21 cellular contexts compared by ENCODE assay signal in genomic region chr3:192260611-192261010, GRCh38.
A peak's percentile ranks its signal among the peaks of the same experiment; 100 is the strongest.
DNase-seq lines count a peak whose midpoint lies in the region; ATAC-seq and TF ChIP-seq lines count a peak whose summit lies in the region.
"Had no signal": no experiment of that assay in that cellular context is flagged by ENCODE, and none has a peak within 500 bp of the region (broad histone marks: within the 10 kb centered on the region; RNA-seq: fewer than 3 reads in every experiment).

No MANE protein-coding gene starts in this region.

- H3K9me3 ChIP-seq in MM.1S (replicated peaks; ENCODE audit: insufficient read depth, low read length): no peaks in the 10 kb centered on the region
- no peaks in the 10 kb centered on the region for H3K9me3 ChIP-seq in ovary
- H3K9me3 ChIP-seq: SJSA1 had no signal

- TF ChIP-seq CTCF in MM.1S (IDR thresholded peaks at IDR 0.05; ENCODE audit: low read length): no peak
- TF ChIP-seq CTCF in epithelial cell of proximal tubule (conservative IDR thresholded peaks at IDR 0.05; ENCODE audit: low read depth, low read length): no peak
- no peak for TF ChIP-seq CTCF in ovary (IDR thresholded peaks at IDR 0.05)

- H3K4ac ChIP-seq in mesendoderm (ENCODE audit: low read depth, low read length): no peak overlapping the region

- no peak overlapping the region for H2BK5ac ChIP-seq in mesendoderm (ENCODE audit: low read length)

- H3K27ac ChIP-seq in MM.1S (ENCODE audit: low read length) (peak overlapping the region; percentile 57; the same call in 1 of the 2 replicates), mesendoderm (ENCODE audit: low read depth, low read length) (no peak overlapping the region), ovary (no peak overlapping the region)
- H3K27ac ChIP-seq: GM23248, SJSA1 had no signal

- no CpG with 5 or more reads among the region's 1 CpG for WGBS in mesendoderm (ENCODE audit: extremely low coverage, insufficient coverage, low lambda C conversion rate)
- 90 to 94% (median 92%) methylated on average over 1 of the region's 1 CpG for WGBS in ovary, 3 donors

- H2AFZ ChIP-seq in MM.1S (ENCODE audit: low read length): peak overlapping the region; percentile 33
- H2AFZ ChIP-seq: GM23248 had no signal

- H3F3A ChIP-seq in MM.1S (ENCODE audit: insufficient read depth, low read length): peaks cover 5% of the 10 kb centered on the region; the same call in 1 of the 2 replicates

- H3K79me2 ChIP-seq in MM.1S (ENCODE audit: low read length) (no peaks in the 10 kb centered on the region), mesendoderm (ENCODE audit: control insufficient read depth, insufficient read depth, low read length) (no peaks in the 10 kb centered on the region)

- H3K4me2 ChIP-seq in MM.1S (ENCODE audit: low read depth, low read length) (peak overlapping the region; percentile 42; the same call in 1 of the 2 replicates), mesendoderm (ENCODE audit: low read length) (no peak overlapping the region)

- intact Hi-C loops in left colon (cut with DNase I, micrococcal nuclease): no loop called here
- intact Hi-C loops in ovary (cut with DNase I): no loop called here

- no peak overlapping the region for H3K23ac ChIP-seq in mesendoderm (ENCODE audit: low read length)

- H3K9ac ChIP-seq in MM.1S (ENCODE audit: low read length) (no peak overlapping the region), mesendoderm (ENCODE audit: low read length) (no peak overlapping the region)
- H3K9ac ChIP-seq: GM23248 had no signal

- H3K4me3 ChIP-seq in MM.1S (ENCODE audit: low read length) (no peak overlapping the region), epithelial cell of proximal tubule (ENCODE audit: low read depth, low read length) (no peak overlapping the region), mesendoderm (ENCODE audit: low read length) (no peak overlapping the region), ovary (no peak overlapping the region)
- H3K4me3 ChIP-seq: GM23248, SJSA1 had no signal

- no peak overlapping the region for H2BK120ac ChIP-seq in mesendoderm (ENCODE audit: low read depth, low read length)

- no peak overlapping the region for H2BK15ac ChIP-seq in mesendoderm (replicated peaks; ENCODE audit: low read depth)

- H3K9me2 ChIP-seq in MM.1S (replicated peaks; ENCODE audit: insufficient read depth, low read length): no peaks in the 10 kb centered on the region

- H4K5ac ChIP-seq in mesendoderm (ENCODE audit: low read length): no peak overlapping the region

- no peak overlapping the region for H4K8ac ChIP-seq in mesendoderm (ENCODE audit: low read depth, low read length)

- peaks cover 16% of the 10 kb centered on the region for H3K4me1 ChIP-seq in MM.1S (ENCODE audit: low read length)
- no peaks in the 10 kb centered on the region for H3K4me1 ChIP-seq in mesendoderm (ENCODE audit: control insufficient read depth, low read depth, low read length)
- no peaks in the 10 kb centered on the region for H3K4me1 ChIP-seq in ovary (ENCODE audit: insufficient read depth)
- H3K4me1 ChIP-seq: SJSA1 had no signal

- H3K36me3 ChIP-seq in MM.1S (replicated peaks; ENCODE audit: insufficient read depth, low read length) (no peaks in the 10 kb centered on the region), mesendoderm (ENCODE audit: control insufficient read depth, insufficient read depth, low read length) (no peaks in the 10 kb centered on the region), ovary (no peaks in the 10 kb centered on the region)
- H3K36me3 ChIP-seq: SJSA1 had no signal

- TF ChIP-seq EP300 in ovary (IDR thresholded peaks at IDR 0.05): no peak

- H4K20me1 ChIP-seq in MM.1S (ENCODE audit: insufficient read depth, low read length): no peaks in the 10 kb centered on the region

- H3K18ac ChIP-seq in mesendoderm (ENCODE audit: low read length): peak overlapping the region; percentile 1

- no peaks in the 10 kb centered on the region for H3K79me1 ChIP-seq in mesendoderm (ENCODE audit: low read length)

- ATAC-seq in left colon (no peak), HG03460 (IDR thresholded peaks at IDR 0.05; ENCODE audit: unreplicated experiment) (no peak)
- ATAC-seq: PC-3, Right ventricle myocardium inferior had no signal

- no peaks in the 10 kb centered on the region for H3K27me3 ChIP-seq in MM.1S (replicated peaks; ENCODE audit: insufficient read depth, low read length)
- H3K27me3 ChIP-seq in mesendoderm (ENCODE audit: insufficient read depth, low read length, poor library complexity): no peaks in the 10 kb centered on the region
- H3K27me3 ChIP-seq in ovary: no peaks in the 10 kb centered on the region
- H3K27me3 ChIP-seq: SJSA1 had no signal

- peak; percentile 72 for DNase-seq in ACHN
- no peak for DNase-seq in MM.1S
- peak; percentile 35 for DNase-seq in epithelial cell of proximal tubule (ENCODE audit: low read depth)
- DNase-seq in mesendoderm: peak; percentile 3
- DNase-seq in left colon: no peak
- DNase-seq in ovary: no peak
- DNase-seq: 8988T, GM23248, HCEC 1CT, IMR-90, KG1, NCI-H1048, NCI-H1417, NCI-H1694, NCI-H2029 treated with DMSO at 0.1 percent for 48 hours, NCI-H524, NCI-H748 treated with DMSO at 0.1 percent for 48 hours, PC-3 had no signal

- in situ Hi-C loops in ACHN (cut with HindIII; ENCODE audit: low pct_ligation_motif_present, low pct_unique_long_range_greater_than_20kb, low sequenced_read_pairs): no loop called here

- H3K56ac ChIP-seq in mesendoderm (ENCODE audit: low read length): no peak overlapping the region

- TF ChIP-seq POLR2A in ovary (IDR thresholded peaks at IDR 0.05): no peak

- H2AK5ac ChIP-seq in mesendoderm (ENCODE audit: low read length): no peak overlapping the region

Comparison
In these comparisons a context has a peak if more than half of its experiments do, and no peak if none do; other contexts are left out.
1. DNase-seq: peak in ACHN (single experiment), epithelial cell of proximal tubule (single experiment) and mesendoderm (single experiment); none in MM.1S (single experiment), left colon (0 of 2) and ovary (0 of 5).